16 cellular contexts compared by ENCODE assay signal in genomic region chr7:47284691-47285246, GRCh38.
A peak's percentile ranks its signal among the peaks of the same experiment; 100 is the strongest.
DNase-seq lines count a peak whose midpoint lies in the region; ATAC-seq and TF ChIP-seq lines count a peak whose summit lies in the region.
"Had no signal": no experiment of that assay in that cellular context is flagged by ENCODE, and none has a peak within 500 bp of the region (broad histone marks: within the 10 kb centered on the region; RNA-seq: fewer than 3 reads in every experiment).

No MANE protein-coding gene starts in this region.

- H3K79me2 ChIP-seq in parathyroid adenoma, result peaks cover 11% of the 10 kb centered on the region

- no peak for TF ChIP-seq CTCF in right atrium auricular region (IDR thresholded peaks at IDR 0.05)
- no peak for TF ChIP-seq CTCF in parathyroid adenoma (IDR thresholded peaks at IDR 0.05)

- H3K4me2 ChIP-seq in parathyroid adenoma (ENCODE audit: low read length), result no peak overlapping the region

- ATAC-seq in Right ventricle myocardium inferior (no peak), GM19324 (IDR thresholded peaks at IDR 0.05; ENCODE audit: low FRiP score, unreplicated experiment) (no peak)

- H3K4me3 ChIP-seq in right atrium auricular region (no peak overlapping the region), parathyroid adenoma (ENCODE audit: low read depth, low read length) (no peak overlapping the region)
- H3K4me3 ChIP-seq: MG63 had no signal

- H3K27ac ChIP-seq in right atrium auricular region (peak overlapping the region; percentile 39 to 75), parathyroid adenoma (peak overlapping the region; percentile 45)

- DNase-seq in right atrium auricular region (ENCODE audit: low spot score), result peak; percentile 32
- DNase-seq in Right ventricle myocardium inferior (ENCODE audit: missing footprints), result no peak
- DNase-seq in NCI-H69 (lab: John Stamatoyannopoulos, UW), result peak; percentile 13
- DNase-seq in HT-29 (ENCODE audit: low spot score), result no peak
- DNase-seq in activated CD4-positive, alpha-beta T cell treated with anti-CD3 and anti-CD28 coated beads for 1 hour, result no peak
- DNase-seq: COR-L47, HFFc6, IMR-90, Karpas-422, MG63, NCI-H1105, NCI-H1694, NCI-H510A, SHP77 treated with DMSO at 0.1 percent for 48 hours had no signal

- H3K36me3 ChIP-seq in right atrium auricular region, result peaks cover 63% of the 10 kb centered on the region
- H3K36me3 ChIP-seq in parathyroid adenoma (ENCODE audit: control insufficient read depth, insufficient read depth, low read length), result no peaks in the 10 kb centered on the region

- H3K9ac ChIP-seq in parathyroid adenoma, result no peak overlapping the region

- H3K9me3 ChIP-seq in right atrium auricular region, result no peaks in the 10 kb centered on the region
- no peaks in the 10 kb centered on the region for H3K9me3 ChIP-seq in parathyroid adenoma (ENCODE audit: control insufficient read depth, low read length)
- H3K9me3 ChIP-seq: MG63 had no signal

- H2AFZ ChIP-seq in parathyroid adenoma, result no peak overlapping the region

- peaks cover 0 to 19% of the 10 kb centered on the region in 2 donors for H3K4me1 ChIP-seq in right atrium auricular region
- H3K4me1 ChIP-seq in parathyroid adenoma, result peaks cover 7% of the 10 kb centered on the region

- H3K27me3 ChIP-seq in right atrium auricular region, result no peaks in the 10 kb centered on the region
- H3K27me3 ChIP-seq in parathyroid adenoma (ENCODE audit: control insufficient read depth, insufficient read depth, low read length), result no peaks in the 10 kb centered on the region
- H3K27me3 ChIP-seq: MG63 had no signal

- intact Hi-C loops in Right ventricle myocardium inferior (cut with DNase I), result no loop called here

Comparison
In these comparisons a context has a peak if more than half of its experiments do, and no peak if none do; other contexts are left out.
1. DNase-seq: peak in right atrium auricular region (single experiment) and NCI-H69 (single experiment); none in Right ventricle myocardium inferior (single experiment), HT-29 (single experiment) and activated CD4-positive, alpha-beta T cell treated with anti-CD3 and anti-CD28 coated beads for 1 hour (single experiment).